Comparison of ENCODE assay signal across 8 cellular contexts in genomic region chr3:96354106-96354505, GRCh38.
"Had no signal": no experiment of that assay in that cellular context is flagged by ENCODE, and none has a peak within 500 bp of the region (broad histone marks: within the 10 kb centered on the region; RNA-seq: fewer than 3 reads in every experiment).

No MANE protein-coding gene starts in this region.

- FAIRE-seq: HTR-8/SVneo had no signal

- H3K36me3 ChIP-seq: HAP-1 had no signal

- H3K9me3 ChIP-seq: HAP-1 had no signal

- H3K4me1 ChIP-seq: HAP-1 had no signal

- H3K4me3 ChIP-seq: GM23248, HAP-1 had no signal

- ATAC-seq: HCT116 had no signal

- H3K9ac ChIP-seq: GM23248 had no signal

- DNase-seq: GM23248, GOT3, H7, HFFc6, IMR-90 had no signal

- H3K27ac ChIP-seq: GM23248 had no signal

- H2AFZ ChIP-seq: GM23248 had no signal
